1 cellular context compared by ENCODE assay signal in the genomic region with DNA sequence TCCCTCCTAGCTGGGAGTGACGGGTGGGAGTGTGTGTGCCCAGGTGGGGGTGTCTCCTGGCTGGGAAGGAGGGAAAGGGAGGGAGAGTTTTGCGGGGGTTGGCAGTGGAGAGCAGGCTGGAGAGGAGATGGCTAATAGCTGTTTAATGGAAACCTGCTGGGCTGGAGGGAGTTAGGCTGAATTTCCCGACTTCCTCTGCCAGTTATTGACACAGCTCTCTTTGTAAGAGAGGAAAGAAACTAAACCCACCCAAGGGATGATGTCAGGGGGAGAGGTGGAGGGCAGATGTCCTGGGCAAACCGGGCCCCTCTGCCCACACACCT.
TF ChIP-seq lines count a peak whose summit lies in the region.

No MANE protein-coding gene starts in this region.

TF ChIP-seq in HEK293, 187 proteins besides CTCF, POLR2A, EP300 and RAD21 (continued from another document):
- no peak for TF ChIP-seq SALL2 (tag by site-specific recombination; IDR thresholded peaks at IDR 0.05; ENCODE audit: borderline replicate concordance)
- TF ChIP-seq ZNF174 (tag by site-specific recombination; IDR thresholded peaks at IDR 0.05), result no peak
- TF ChIP-seq ZNF292 (tag by site-specific recombination; IDR thresholded peaks at IDR 0.05; ENCODE audit: borderline replicate concordance, low read depth), result no peak
- TF ChIP-seq SETDB1 (IDR thresholded peaks at IDR 0.05; ENCODE audit: insufficient read length, low read length), result no peak
- TF ChIP-seq REPIN1 (tag by site-specific recombination; IDR thresholded peaks at IDR 0.05; ENCODE audit: low read depth), result no peak
- no peak for TF ChIP-seq ZNF426 (tag by site-specific recombination; IDR thresholded peaks at IDR 0.05)
- no peak for TF ChIP-seq KLF1 (tag by site-specific recombination; IDR thresholded peaks at IDR 0.05)
- no peak for TF ChIP-seq ZNF433 (tag by site-specific recombination; IDR thresholded peaks at IDR 0.05; ENCODE audit: low read depth)
- TF ChIP-seq YY2 (tag by site-specific recombination; IDR thresholded peaks at IDR 0.05), result no peak
- TF ChIP-seq ZIC2 (tag by site-specific recombination; IDR thresholded peaks at IDR 0.05), result peak; percentile 32; the same call in 1 of the 2 replicates
- TF ChIP-seq, protein P1, sequence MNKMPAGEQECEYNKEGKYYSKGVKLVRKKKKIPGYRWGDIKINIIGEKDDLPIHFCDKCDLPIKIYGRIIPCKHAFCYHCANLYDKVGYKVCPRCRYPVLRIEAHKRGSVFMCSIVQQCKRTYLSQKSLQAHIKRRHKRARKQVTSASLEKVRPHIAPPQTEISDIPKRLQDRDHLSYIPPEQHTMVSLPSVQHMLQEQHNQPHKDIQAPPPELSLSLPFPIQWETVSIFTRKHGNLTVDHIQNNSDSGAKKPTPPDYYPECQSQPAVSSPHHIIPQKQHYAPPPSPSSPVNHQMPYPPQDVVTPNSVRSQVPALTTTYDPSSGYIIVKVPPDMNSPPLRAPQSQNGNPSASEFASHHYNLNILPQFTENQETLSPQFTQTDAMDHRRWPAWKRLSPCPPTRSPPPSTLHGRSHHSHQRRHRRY (tag by site-specific recombination; IDR thresholded peaks at IDR 0.05), result no peak
- TF ChIP-seq, protein P2, sequence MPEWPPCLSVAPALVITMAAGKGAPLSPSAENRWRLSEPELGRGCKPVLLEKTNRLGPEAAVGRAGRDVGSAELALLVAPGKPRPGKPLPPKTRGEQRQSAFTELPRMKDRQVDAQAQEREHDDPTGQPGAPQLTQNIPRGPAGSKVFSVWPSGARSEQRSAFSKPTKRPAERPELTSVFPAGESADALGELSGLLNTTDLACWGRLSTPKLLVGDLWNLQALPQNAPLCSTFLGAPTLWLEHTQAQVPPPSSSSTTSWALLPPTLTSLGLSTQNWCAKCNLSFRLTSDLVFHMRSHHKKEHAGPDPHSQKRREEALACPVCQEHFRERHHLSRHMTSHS (tag by site-specific recombination; IDR thresholded peaks at IDR 0.05), result no peak
- no peak for TF ChIP-seq ZNF248 (tag by site-specific recombination; IDR thresholded peaks at IDR 0.05)
- no peak for TF ChIP-seq ZFP41 (tag by site-specific recombination; IDR thresholded peaks at IDR 0.05; ENCODE audit: borderline replicate concordance)
- TF ChIP-seq, protein P3, sequence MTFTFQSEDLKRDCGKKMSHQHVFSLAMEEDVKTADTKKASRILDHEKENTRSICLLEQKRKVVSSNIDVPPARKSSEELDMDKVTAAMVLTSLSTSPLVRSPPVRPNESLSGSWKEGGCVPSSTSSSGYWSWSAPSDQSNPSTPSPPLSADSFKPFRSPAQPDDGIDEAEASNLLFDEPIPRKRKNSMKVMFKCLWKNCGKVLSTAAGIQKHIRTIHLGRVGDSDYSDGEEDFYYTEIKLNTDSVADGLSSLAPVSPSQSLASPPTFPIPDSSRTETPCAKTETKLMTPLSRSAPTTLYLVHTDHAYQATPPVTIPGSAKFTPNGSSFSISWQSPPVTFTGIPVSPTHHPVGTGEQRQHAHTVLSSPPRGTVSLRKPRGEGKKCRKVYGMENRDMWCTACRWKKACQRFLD (tag by site-specific recombination; IDR thresholded peaks at IDR 0.05), result no peak
- no peak; the same call in 1 of the 2 replicates for TF ChIP-seq ZNF366 (tag by site-specific recombination; conservative IDR thresholded peaks at IDR 0.05)
- no peak for TF ChIP-seq ZNF610 (tag by site-specific recombination; IDR thresholded peaks at IDR 0.05; ENCODE audit: borderline replicate concordance)
- TF ChIP-seq, protein P4, sequence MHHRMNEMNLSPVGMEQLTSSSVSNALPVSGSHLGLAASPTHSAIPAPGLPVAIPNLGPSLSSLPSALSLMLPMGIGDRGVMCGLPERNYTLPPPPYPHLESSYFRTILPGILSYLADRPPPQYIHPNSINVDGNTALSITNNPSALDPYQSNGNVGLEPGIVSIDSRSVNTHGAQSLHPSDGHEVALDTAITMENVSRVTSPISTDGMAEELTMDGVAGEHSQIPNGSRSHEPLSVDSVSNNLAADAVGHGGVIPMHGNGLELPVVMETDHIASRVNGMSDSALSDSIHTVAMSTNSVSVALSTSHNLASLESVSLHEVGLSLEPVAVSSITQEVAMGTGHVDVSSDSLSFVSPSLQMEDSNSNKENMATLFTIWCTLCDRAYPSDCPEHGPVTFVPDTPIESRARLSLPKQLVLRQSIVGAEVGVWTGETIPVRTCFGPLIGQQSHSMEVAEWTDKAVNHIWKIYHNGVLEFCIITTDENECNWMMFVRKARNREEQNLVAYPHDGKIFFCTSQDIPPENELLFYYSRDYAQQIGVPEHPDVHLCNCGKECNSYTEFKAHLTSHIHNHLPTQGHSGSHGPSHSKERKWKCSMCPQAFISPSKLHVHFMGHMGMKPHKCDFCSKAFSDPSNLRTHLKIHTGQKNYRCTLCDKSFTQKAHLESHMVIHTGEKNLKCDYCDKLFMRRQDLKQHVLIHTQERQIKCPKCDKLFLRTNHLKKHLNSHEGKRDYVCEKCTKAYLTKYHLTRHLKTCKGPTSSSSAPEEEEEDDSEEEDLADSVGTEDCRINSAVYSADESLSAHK (tag by site-specific recombination; IDR thresholded peaks at IDR 0.05), result no peak
- TF ChIP-seq, protein P5, sequence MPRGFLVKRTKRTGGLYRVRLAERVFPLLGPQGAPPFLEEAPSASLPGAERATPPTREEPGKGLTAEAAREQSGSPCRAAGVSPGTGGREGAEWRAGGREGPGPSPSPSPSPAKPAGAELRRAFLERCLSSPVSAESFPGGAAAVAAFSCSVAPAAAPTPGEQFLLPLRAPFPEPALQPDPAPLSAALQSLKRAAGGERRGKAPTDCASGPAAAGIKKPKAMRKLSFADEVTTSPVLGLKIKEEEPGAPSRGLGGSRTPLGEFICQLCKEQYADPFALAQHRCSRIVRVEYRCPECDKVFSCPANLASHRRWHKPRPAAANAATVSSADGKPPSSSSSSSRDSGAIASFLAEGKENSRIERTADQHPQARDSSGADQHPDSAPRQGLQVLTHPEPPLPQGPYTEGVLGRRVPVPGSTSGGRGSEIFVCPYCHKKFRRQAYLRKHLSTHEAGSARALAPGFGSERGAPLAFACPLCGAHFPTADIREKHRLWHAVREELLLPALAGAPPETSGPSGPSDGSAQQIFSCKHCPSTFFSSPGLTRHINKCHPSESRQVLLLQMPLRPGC (tag by site-specific recombination; IDR thresholded peaks at IDR 0.05), result no peak
- TF ChIP-seq ZNF560 (tag by site-specific recombination; IDR thresholded peaks at IDR 0.05; ENCODE audit: borderline replicate concordance), result no peak
- no peak for TF ChIP-seq ZNF121 (tag by site-specific recombination; IDR thresholded peaks at IDR 0.05)
- TF ChIP-seq, protein P6, sequence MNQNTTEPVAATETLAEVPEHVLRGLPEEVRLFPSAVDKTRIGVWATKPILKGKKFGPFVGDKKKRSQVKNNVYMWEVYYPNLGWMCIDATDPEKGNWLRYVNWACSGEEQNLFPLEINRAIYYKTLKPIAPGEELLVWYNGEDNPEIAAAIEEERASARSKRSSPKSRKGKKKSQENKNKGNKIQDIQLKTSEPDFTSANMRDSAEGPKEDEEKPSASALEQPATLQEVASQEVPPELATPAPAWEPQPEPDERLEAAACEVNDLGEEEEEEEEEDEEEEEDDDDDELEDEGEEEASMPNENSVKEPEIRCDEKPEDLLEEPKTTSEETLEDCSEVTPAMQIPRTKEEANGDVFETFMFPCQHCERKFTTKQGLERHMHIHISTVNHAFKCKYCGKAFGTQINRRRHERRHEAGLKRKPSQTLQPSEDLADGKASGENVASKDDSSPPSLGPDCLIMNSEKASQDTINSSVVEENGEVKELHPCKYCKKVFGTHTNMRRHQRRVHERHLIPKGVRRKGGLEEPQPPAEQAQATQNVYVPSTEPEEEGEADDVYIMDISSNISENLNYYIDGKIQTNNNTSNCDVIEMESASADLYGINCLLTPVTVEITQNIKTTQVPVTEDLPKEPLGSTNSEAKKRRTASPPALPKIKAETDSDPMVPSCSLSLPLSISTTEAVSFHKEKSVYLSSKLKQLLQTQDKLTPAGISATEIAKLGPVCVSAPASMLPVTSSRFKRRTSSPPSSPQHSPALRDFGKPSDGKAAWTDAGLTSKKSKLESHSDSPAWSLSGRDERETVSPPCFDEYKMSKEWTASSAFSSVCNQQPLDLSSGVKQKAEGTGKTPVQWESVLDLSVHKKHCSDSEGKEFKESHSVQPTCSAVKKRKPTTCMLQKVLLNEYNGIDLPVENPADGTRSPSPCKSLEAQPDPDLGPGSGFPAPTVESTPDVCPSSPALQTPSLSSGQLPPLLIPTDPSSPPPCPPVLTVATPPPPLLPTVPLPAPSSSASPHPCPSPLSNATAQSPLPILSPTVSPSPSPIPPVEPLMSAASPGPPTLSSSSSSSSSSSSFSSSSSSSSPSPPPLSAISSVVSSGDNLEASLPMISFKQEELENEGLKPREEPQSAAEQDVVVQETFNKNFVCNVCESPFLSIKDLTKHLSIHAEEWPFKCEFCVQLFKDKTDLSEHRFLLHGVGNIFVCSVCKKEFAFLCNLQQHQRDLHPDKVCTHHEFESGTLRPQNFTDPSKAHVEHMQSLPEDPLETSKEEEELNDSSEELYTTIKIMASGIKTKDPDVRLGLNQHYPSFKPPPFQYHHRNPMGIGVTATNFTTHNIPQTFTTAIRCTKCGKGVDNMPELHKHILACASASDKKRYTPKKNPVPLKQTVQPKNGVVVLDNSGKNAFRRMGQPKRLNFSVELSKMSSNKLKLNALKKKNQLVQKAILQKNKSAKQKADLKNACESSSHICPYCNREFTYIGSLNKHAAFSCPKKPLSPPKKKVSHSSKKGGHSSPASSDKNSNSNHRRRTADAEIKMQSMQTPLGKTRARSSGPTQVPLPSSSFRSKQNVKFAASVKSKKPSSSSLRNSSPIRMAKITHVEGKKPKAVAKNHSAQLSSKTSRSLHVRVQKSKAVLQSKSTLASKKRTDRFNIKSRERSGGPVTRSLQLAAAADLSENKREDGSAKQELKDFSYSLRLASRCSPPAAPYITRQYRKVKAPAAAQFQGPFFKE (tag by site-specific recombination; IDR thresholded peaks at IDR 0.05; ENCODE audit: borderline replicate concordance), result no peak
- TF ChIP-seq, protein P7, sequence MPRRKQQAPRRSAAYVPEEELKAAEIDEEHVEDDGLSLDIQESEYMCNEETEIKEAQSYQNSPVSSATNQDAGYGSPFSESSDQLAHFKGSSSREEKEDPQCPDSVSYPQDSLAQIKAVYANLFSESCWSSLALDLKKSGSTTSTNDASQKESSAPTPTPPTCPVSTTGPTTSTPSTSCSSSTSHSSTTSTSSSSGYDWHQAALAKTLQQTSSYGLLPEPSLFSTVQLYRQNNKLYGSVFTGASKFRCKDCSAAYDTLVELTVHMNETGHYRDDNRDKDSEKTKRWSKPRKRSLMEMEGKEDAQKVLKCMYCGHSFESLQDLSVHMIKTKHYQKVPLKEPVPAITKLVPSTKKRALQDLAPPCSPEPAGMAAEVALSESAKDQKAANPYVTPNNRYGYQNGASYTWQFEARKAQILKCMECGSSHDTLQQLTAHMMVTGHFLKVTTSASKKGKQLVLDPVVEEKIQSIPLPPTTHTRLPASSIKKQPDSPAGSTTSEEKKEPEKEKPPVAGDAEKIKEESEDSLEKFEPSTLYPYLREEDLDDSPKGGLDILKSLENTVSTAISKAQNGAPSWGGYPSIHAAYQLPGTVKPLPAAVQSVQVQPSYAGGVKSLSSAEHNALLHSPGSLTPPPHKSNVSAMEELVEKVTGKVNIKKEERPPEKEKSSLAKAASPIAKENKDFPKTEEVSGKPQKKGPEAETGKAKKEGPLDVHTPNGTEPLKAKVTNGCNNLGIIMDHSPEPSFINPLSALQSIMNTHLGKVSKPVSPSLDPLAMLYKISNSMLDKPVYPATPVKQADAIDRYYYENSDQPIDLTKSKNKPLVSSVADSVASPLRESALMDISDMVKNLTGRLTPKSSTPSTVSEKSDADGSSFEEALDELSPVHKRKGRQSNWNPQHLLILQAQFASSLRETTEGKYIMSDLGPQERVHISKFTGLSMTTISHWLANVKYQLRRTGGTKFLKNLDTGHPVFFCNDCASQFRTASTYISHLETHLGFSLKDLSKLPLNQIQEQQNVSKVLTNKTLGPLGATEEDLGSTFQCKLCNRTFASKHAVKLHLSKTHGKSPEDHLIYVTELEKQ (tag by site-specific recombination; IDR thresholded peaks at IDR 0.05; ENCODE audit: borderline replicate concordance), result no peak
- no peak for TF ChIP-seq ZNF48 (tag by site-specific recombination; IDR thresholded peaks at IDR 0.05)
- TF ChIP-seq, protein P8, sequence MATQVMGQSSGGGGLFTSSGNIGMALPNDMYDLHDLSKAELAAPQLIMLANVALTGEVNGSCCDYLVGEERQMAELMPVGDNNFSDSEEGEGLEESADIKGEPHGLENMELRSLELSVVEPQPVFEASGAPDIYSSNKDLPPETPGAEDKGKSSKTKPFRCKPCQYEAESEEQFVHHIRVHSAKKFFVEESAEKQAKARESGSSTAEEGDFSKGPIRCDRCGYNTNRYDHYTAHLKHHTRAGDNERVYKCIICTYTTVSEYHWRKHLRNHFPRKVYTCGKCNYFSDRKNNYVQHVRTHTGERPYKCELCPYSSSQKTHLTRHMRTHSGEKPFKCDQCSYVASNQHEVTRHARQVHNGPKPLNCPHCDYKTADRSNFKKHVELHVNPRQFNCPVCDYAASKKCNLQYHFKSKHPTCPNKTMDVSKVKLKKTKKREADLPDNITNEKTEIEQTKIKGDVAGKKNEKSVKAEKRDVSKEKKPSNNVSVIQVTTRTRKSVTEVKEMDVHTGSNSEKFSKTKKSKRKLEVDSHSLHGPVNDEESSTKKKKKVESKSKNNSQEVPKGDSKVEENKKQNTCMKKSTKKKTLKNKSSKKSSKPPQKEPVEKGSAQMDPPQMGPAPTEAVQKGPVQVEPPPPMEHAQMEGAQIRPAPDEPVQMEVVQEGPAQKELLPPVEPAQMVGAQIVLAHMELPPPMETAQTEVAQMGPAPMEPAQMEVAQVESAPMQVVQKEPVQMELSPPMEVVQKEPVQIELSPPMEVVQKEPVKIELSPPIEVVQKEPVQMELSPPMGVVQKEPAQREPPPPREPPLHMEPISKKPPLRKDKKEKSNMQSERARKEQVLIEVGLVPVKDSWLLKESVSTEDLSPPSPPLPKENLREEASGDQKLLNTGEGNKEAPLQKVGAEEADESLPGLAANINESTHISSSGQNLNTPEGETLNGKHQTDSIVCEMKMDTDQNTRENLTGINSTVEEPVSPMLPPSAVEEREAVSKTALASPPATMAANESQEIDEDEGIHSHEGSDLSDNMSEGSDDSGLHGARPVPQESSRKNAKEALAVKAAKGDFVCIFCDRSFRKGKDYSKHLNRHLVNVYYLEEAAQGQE (tag by site-specific recombination; IDR thresholded peaks at IDR 0.05), result no peak
- TF ChIP-seq GLIS1 (tag by site-specific recombination; IDR thresholded peaks at IDR 0.05), result no peak; the same call in 1 of the 2 replicates
- TF ChIP-seq, protein P9, sequence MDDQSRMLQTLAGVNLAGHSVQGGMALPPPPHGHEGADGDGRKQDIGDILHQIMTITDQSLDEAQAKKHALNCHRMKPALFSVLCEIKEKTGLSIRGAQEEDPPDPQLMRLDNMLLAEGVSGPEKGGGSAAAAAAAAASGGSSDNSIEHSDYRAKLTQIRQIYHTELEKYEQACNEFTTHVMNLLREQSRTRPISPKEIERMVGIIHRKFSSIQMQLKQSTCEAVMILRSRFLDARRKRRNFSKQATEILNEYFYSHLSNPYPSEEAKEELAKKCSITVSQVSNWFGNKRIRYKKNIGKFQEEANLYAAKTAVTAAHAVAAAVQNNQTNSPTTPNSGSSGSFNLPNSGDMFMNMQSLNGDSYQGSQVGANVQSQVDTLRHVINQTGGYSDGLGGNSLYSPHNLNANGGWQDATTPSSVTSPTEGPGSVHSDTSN (CRISPR knock-in tag; IDR thresholded peaks at IDR 0.05), result no peak
- TF ChIP-seq ZNF37A (tag by site-specific recombination; IDR thresholded peaks at IDR 0.05), result no peak
- TF ChIP-seq ZNF600 (tag by site-specific recombination; IDR thresholded peaks at IDR 0.05), result no peak
- TF ChIP-seq ZNF274 (IDR thresholded peaks at IDR 0.05; ENCODE audit: low read length), result no peak
- TF ChIP-seq ZNF274 (tag by site-specific recombination; IDR thresholded peaks at IDR 0.05; ENCODE audit: borderline replicate concordance), result no peak
- no peak for TF ChIP-seq ZNF146 (tag by site-specific recombination; IDR thresholded peaks at IDR 0.05)
TF ChIP-seq in HEK293: peak in this region for 7.
